29 cellular contexts compared by ENCODE assay signal in the genomic region with DNA sequence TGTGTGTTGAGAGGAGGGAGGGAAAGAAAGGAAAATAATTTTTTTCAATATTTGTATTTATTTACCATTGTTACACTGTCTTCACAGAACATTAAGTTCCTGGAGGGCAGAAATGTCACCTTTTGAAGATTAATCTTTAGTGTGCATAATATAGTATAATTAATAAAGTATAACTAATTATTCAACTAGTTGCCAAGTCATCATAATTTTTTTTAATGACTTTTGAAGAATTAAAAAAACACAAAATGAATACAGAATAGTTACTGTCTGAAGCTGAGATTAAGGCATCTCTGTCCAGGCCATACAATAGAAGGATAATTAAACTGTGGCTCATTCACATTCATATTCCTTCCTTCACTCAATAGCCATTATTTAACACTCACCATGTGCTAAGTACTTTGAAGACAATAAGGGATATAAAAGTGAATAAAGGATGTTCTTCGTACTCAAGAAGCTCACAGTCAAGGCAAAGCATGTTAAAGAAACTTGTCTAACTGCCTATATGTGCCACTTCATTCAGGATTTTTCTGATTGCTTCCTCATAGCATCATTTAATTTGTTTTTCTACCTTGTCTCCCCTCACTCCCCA.
"Had no signal": no experiment of that assay in that cellular context is flagged by ENCODE, and none has a peak within 500 bp of the region (broad histone marks: within the 10 kb centered on the region; RNA-seq: fewer than 3 reads in every experiment).

No MANE protein-coding gene starts in this region.

- H3K27ac Mint-ChIP-seq: activated CD4-positive, alpha-beta memory T cell treated with anti-CD3 and anti-CD28 coated beads, Interleukin-2, amount 10 ng/mL, durations not matched to agents 7 days and 5 days; activated CD4-positive, alpha-beta T cell treated with anti-CD3 and anti-CD28 coated beads, Interleukin-2, amount 10 ng/mL, durations not matched to agents 7 days and 5 days; neural progenitor cell; T-helper 17 cell had no signal

- H3K27me3 Mint-ChIP-seq: activated CD4-positive, alpha-beta memory T cell treated with anti-CD3 and anti-CD28 coated beads, Interleukin-2, amount 10 ng/mL, durations not matched to agents 7 days and 5 days; activated CD4-positive, alpha-beta T cell treated with anti-CD3 and anti-CD28 coated beads, Interleukin-2, amount 10 ng/mL, durations not matched to agents 7 days and 5 days; activated T-helper 17 cell treated with anti-CD3 and anti-CD28 coated beads, Interleukin-2, amount 50 U/mL, for 72 hours; naive thymus-derived CD8-positive, alpha-beta T cell; T-helper 17 cell had no signal

- FAIRE-seq: astrocyte, keratinocyte had no signal

- ATAC-seq: activated T-cell treated with anti-CD3 and anti-CD28 coated beads, Interleukin-2, amount 50 U/mL, for 4 hours; activated T-helper 17 cell treated with anti-CD3 and anti-CD28 coated beads, Interleukin-2, amount 50 U/mL, for 72 hours; gastrocnemius medialis; left colon; naive thymus-derived CD8-positive, alpha-beta T cell; right cardiac atrium; stimulated activated naive CD8-positive, alpha-beta T cell treated with anti-CD3 and anti-CD28 coated beads, Interleukin-15, Interleukin-2, amounts not matched to agents 100 U/mL and 50 U/mL, for 24 hours; T-helper 17 cell had no signal

- DNase-seq: activated CD4-positive, alpha-beta memory T cell treated with anti-CD3 and anti-CD28 coated beads, Interleukin-2, amount 10 ng/mL, durations not matched to agents 7 days and 5 days; activated CD4-positive, alpha-beta T cell treated with anti-CD3 and anti-CD28 coated beads, Interleukin-2, amount 10 ng/mL, durations not matched to agents 7 days and 5 days; activated CD4-positive, CD25-positive, alpha-beta regulatory T cell treated with anti-CD3 and anti-CD28 coated beads, Interleukin-2, amount 50 U/mL, for 72 hours; activated CD8-positive, alpha-beta memory T cell treated with anti-CD3 and anti-CD28 coated beads, Interleukin-2, amount 50 U/mL, for 48 hours; activated gamma-delta T cell treated with Interleukin-2 at 50 U/mL for 16 hours; activated naive CD4-positive, alpha-beta T cell treated with anti-CD3 and anti-CD28 coated beads, Interleukin-2, amount 50 U/mL, for 16 hours; activated T-cell treated with anti-CD3 and anti-CD28 coated beads, Interleukin-2, amount 50 U/mL, for 4 hours; amniotic stem cell; brain microvascular endothelial cell; dorsolateral prefrontal cortex; effector memory CD4-positive, alpha-beta T cell; gastrocnemius medialis; hippocampal formation; left colon; mammary epithelial cell; midbrain; naive thymus-derived CD8-positive, alpha-beta T cell; right cardiac atrium; stimulated activated CD4-positive, alpha-beta T cell treated with anti-CD3 and anti-CD28 coated beads, Interleukin-2, amount 100 ng/mL, for 48 hours; stimulated activated naive CD8-positive, alpha-beta T cell treated with anti-CD3 and anti-CD28 coated beads, Interleukin-15, Interleukin-2, amounts not matched to agents 100 U/mL and 50 U/mL, for 24 hours; T-helper 17 cell; T1000; upper lobe of left lung had no signal

- H3K9me3 ChIP-seq: gastrocnemius medialis, thoracic aorta, upper lobe of left lung had no signal

- H3K9me3 Mint-ChIP-seq: activated CD4-positive, alpha-beta memory T cell treated with anti-CD3 and anti-CD28 coated beads, Interleukin-2, amount 10 ng/mL, durations not matched to agents 7 days and 5 days; activated T-cell treated with anti-CD3 and anti-CD28 coated beads, Interleukin-2, amount 50 U/mL, for 4 hours; activated T-helper 17 cell treated with anti-CD3 and anti-CD28 coated beads, Interleukin-2, amount 50 U/mL, for 72 hours; naive thymus-derived CD8-positive, alpha-beta T cell; neural progenitor cell had no signal

- H3K4me3 Mint-ChIP-seq: activated CD4-positive, alpha-beta memory T cell treated with anti-CD3 and anti-CD28 coated beads, Interleukin-2, amount 10 ng/mL, durations not matched to agents 7 days and 5 days; activated CD4-positive, alpha-beta T cell treated with anti-CD3 and anti-CD28 coated beads, Interleukin-2, amount 10 ng/mL, durations not matched to agents 7 days and 5 days; activated T-cell treated with anti-CD3 and anti-CD28 coated beads, Interleukin-2, amount 50 U/mL, for 4 hours; activated T-helper 17 cell treated with anti-CD3 and anti-CD28 coated beads, Interleukin-2, amount 50 U/mL, for 72 hours; naive thymus-derived CD8-positive, alpha-beta T cell; neural progenitor cell had no signal

- H3K4me1 ChIP-seq: gastrocnemius medialis, neural progenitor cell, upper lobe of left lung had no signal

- H3K27ac ChIP-seq: brain microvascular endothelial cell, coronary artery, dorsolateral prefrontal cortex, gastrocnemius medialis, neural progenitor cell, thoracic aorta, upper lobe of left lung had no signal

- H3K4me3 ChIP-seq: coronary artery, dorsolateral prefrontal cortex, gastrocnemius medialis, neural progenitor cell, thoracic aorta, upper lobe of left lung had no signal

- H3K27me3 ChIP-seq: brain microvascular endothelial cell, dorsolateral prefrontal cortex, gastrocnemius medialis, neural progenitor cell, upper lobe of left lung had no signal

- H3K4me1 Mint-ChIP-seq: activated CD4-positive, alpha-beta memory T cell treated with anti-CD3 and anti-CD28 coated beads, Interleukin-2, amount 10 ng/mL, durations not matched to agents 7 days and 5 days had no signal
